Comparison of ENCODE assay signal across 21 cellular contexts in genomic region chr16:67477960-67478554, GRCh38. TPM values are rescaled to one million over a fixed set of nuclear protein-coding genes. Genes with fewer than 3 reads are reported as not detected.
DNase-seq lines count a peak whose midpoint lies in the region; ATAC-seq, FAIRE-seq and TF ChIP-seq lines count a peak whose summit lies in the region.
"Had no signal": no experiment of that assay in that cellular context is flagged by ENCODE, and none has a peak within 500 bp of the region (broad histone marks: within the 10 kb centered on the region; RNA-seq: fewer than 3 reads in every experiment).

No MANE protein-coding gene starts in this region.

- H3K36me3 ChIP-seq in mammary epithelial cell (ENCODE audit: insufficient read depth, low read length): no peaks in the 10 kb centered on the region
- H3K36me3 ChIP-seq: HAP-1, prostate gland had no signal

- POLR2A ChIA-PET in MCF 10A (lab: Yijun Ruan, JAX): interaction anchor here (1.5 kb wide), 1 partner anchor 13 kb away, joined by 3 read pairs; no protein-coding TSS in a partner anchor

- no peaks in the 10 kb centered on the region for H3K9me3 ChIP-seq in mammary epithelial cell (replicated peaks; ENCODE audit: insufficient read depth, low read length)
- H3K9me3 ChIP-seq: HAP-1, prostate gland, SJSA1 had no signal

- H3K4me2 ChIP-seq in mammary epithelial cell (ENCODE audit: insufficient read depth, low read depth, low read length): no peak overlapping the region

- H3K4me3 Mint-ChIP-seq in MCF 10A (ENCODE audit: unreplicated experiment): peak overlapping the region; percentile 98
- H3K4me3 Mint-ChIP-seq in effector memory CD8-positive, alpha-beta T cell: peak overlapping the region; percentile 47 to 57
- peak overlapping the region; percentile 58 to 85 (median 77) for H3K4me3 Mint-ChIP-seq in nephron
- H3K4me3 Mint-ChIP-seq: activated CD4-positive, alpha-beta T cell treated with anti-CD3 and anti-CD28 coated beads for 36 hours; activated CD8-positive, alpha-beta memory T cell treated with anti-CD3 and anti-CD28 coated beads, Interleukin-2, amount 10 ng/mL, durations not matched to agents 7 days and 5 days had no signal

- BruUV-seq in MCF 10A (replicated peaks; lab: Mats Ljungman, UMichigan) (no TSS peak), mammary epithelial cell (replicated peaks; lab: Mats Ljungman, UMichigan) (no TSS peak)

- H3K27me3 ChIP-seq in mammary epithelial cell (ENCODE audit: insufficient read depth, low read length): no peaks in the 10 kb centered on the region
- H3K27me3 ChIP-seq: SJSA1 had no signal

- peaks cover 86% of the 10 kb centered on the region for H3K79me2 ChIP-seq in mammary epithelial cell (ENCODE audit: insufficient read depth, low read length)

- H3K27ac Mint-ChIP-seq in MCF 10A (ENCODE audit: low read depth, unreplicated experiment) (peak overlapping the region; percentile 7), nephron (peak overlapping the region in 1 of 3 experiments; percentile 27)
- no peak overlapping the region for H3K27ac Mint-ChIP-seq in effector memory CD8-positive, alpha-beta T cell
- H3K27ac Mint-ChIP-seq: activated CD4-positive, alpha-beta T cell treated with anti-CD3 and anti-CD28 coated beads for 36 hours; activated CD8-positive, alpha-beta memory T cell treated with anti-CD3 and anti-CD28 coated beads, Interleukin-2, amount 10 ng/mL, durations not matched to agents 7 days and 5 days had no signal

- peaks cover 17% of the 10 kb centered on the region for H3K36me3 Mint-ChIP-seq in MCF 10A (ENCODE audit: insufficient read depth, unreplicated experiment)
- H3K36me3 Mint-ChIP-seq in effector memory CD8-positive, alpha-beta T cell (ENCODE audit: insufficient read depth): peaks cover 28% of the 10 kb centered on the region
- H3K36me3 Mint-ChIP-seq in nephron (ENCODE audit: low read depth): no peaks in the 10 kb centered on the region

- peak; percentile 17 for DNase-seq in MCF 10A (ENCODE audit: unreplicated experiment)
- no peak for DNase-seq in mammary epithelial cell
- DNase-seq in effector memory CD8-positive, alpha-beta T cell: no peak
- no peak for DNase-seq in GM12891 (ENCODE audit: insufficient read length, low spot score)
- no peak for DNase-seq in foreskin melanocyte
- no peak for DNase-seq in NCI-H1417 (lab: John Stamatoyannopoulos, UW)
- no peak for DNase-seq in activated CD4-positive, alpha-beta T cell treated with anti-CD3 and anti-CD28 coated beads, Interleukin-2, amount 50 U/mL, for 1 hour
- DNase-seq: activated CD4-positive, alpha-beta T cell treated with anti-CD3 and anti-CD28 coated beads for 36 hours; activated CD8-positive, alpha-beta memory T cell treated with anti-CD3 and anti-CD28 coated beads, Interleukin-2, amount 10 ng/mL, durations not matched to agents 7 days and 5 days; activated gamma-delta T cell; anterior cingulate cortex; NCI-H1436; PC-3 had no signal

- H3K9ac ChIP-seq in mammary epithelial cell (ENCODE audit: insufficient read depth, low read length): no peak overlapping the region

- CTCF ChIA-PET in MCF 10A (lab: Yijun Ruan, JAX): interaction anchor here (0.7 to 6.2 kb wide), 4 partner anchors 12 to 50 kb away, joined by 3 to 52 read pairs (median 4); no protein-coding TSS in a partner anchor
- CTCF ChIA-PET in mammary epithelial cell (lab: Charles Lee; ENCODE audit: low non-redundant PET): no interaction called here

- no peak for TF ChIP-seq POLR2A in GM12891 (IDR thresholded peaks at IDR 0.05; ENCODE audit: low read depth, low read length)

- dilution Hi-C loops in mammary epithelial cell (cut with HindIII; ENCODE audit: low sequenced_read_pairs): no loop called here

- H2AFZ ChIP-seq in mammary epithelial cell (ENCODE audit: low read depth, low read length): no peak overlapping the region

- H3K27ac ChIP-seq in mammary epithelial cell (ENCODE audit: insufficient read depth, low read depth, low read length): no peak overlapping the region
- H3K27ac ChIP-seq: prostate gland, SJSA1 had no signal

- no peak for ATAC-seq in effector memory CD8-positive, alpha-beta T cell (replicated peaks)
- ATAC-seq: activated CD4-positive, alpha-beta T cell treated with anti-CD3 and anti-CD28 coated beads for 36 hours; activated CD8-positive, alpha-beta memory T cell treated with anti-CD3 and anti-CD28 coated beads, Interleukin-2, amount 10 ng/mL, durations not matched to agents 7 days and 5 days; left ventricle myocardium superior; PC-3 had no signal

- FAIRE-seq in GM12891 (lab: Jason Lieb, UNC): no peak
- FAIRE-seq: urothelium cell line had no signal

- H4K20me1 ChIP-seq in mammary epithelial cell (ENCODE audit: insufficient read depth, low read length): no peaks in the 10 kb centered on the region

- TF ChIP-seq CTCF in MCF 10A (IDR thresholded peaks at IDR 0.05; ENCODE audit: unreplicated experiment) (no peak), mammary epithelial cell (conservative IDR thresholded peaks at IDR 0.05 in 1 of 2, IDR thresholded peaks at IDR 0.05 in 1 of 2; ENCODE audit: extremely low read depth in 1 of 2, insufficient read depth in 1 of 2, low read depth in 1 of 2, low read length in 2 of 2) (no peak), nephron (IDR thresholded peaks at IDR 0.05; ENCODE audit: unreplicated experiment in 3 of 3) (no peak)

- H3K27me3 Mint-ChIP-seq in MCF 10A (ENCODE audit: insufficient read depth, unreplicated experiment): no peaks in the 10 kb centered on the region
- H3K27me3 Mint-ChIP-seq in effector memory CD8-positive, alpha-beta T cell: no peaks in the 10 kb centered on the region
- H3K27me3 Mint-ChIP-seq in nephron (ENCODE audit: low read depth): peaks cover 3% of the 10 kb centered on the region
- H3K27me3 Mint-ChIP-seq: activated CD4-positive, alpha-beta T cell treated with anti-CD3 and anti-CD28 coated beads for 36 hours; activated CD8-positive, alpha-beta memory T cell treated with anti-CD3 and anti-CD28 coated beads, Interleukin-2, amount 10 ng/mL, durations not matched to agents 7 days and 5 days had no signal

- intact Hi-C loops in MCF 10A (cut with micrococcal nuclease) (no loop called here), mammary epithelial cell (cut with micrococcal nuclease) (no loop called here)

- WGBS in mammary epithelial cell (ENCODE audit: low coverage, missing lambda C conversion rate): 85% methylated on average over 8 of the region's 8 CpGs

- H3K4me1 Mint-ChIP-seq in MCF 10A (ENCODE audit: insufficient read depth, unreplicated experiment) (peaks cover 31% of the 10 kb centered on the region), nephron (peaks cover 21% of the 10 kb centered on the region)
- peaks cover 46 to 52% of the 10 kb centered on the region in 2 donors for H3K4me1 Mint-ChIP-seq in effector memory CD8-positive, alpha-beta T cell (ENCODE audit: low read depth in 2 of 2)

- peaks cover 18% of the 10 kb centered on the region for H3K4me1 ChIP-seq in mammary epithelial cell (ENCODE audit: insufficient read depth, low read length)

- H3K9me3 Mint-ChIP-seq in MCF 10A (ENCODE audit: unreplicated experiment) (no peaks in the 10 kb centered on the region), nephron (no peaks in the 10 kb centered on the region)
- no peaks in the 10 kb centered on the region for H3K9me3 Mint-ChIP-seq in effector memory CD8-positive, alpha-beta T cell

- no peak overlapping the region for H3K4me3 ChIP-seq in mammary epithelial cell (replicated peaks in 1 of 3; ENCODE audit: insufficient read depth in 1 of 3, low read depth in 2 of 3, low read length in 3 of 3)
- H3K4me3 ChIP-seq: HAP-1, prostate gland, SJSA1 had no signal

- in situ Hi-C loops in mammary epithelial cell (cut with MboI; ENCODE audit: low sequenced_read_pairs in 2 of 2): no loop called here

TF ChIP-seq in GM12891, 5 proteins besides CTCF, POLR2A, EP300 and RAD21:
- no peak for TF ChIP-seq POLR2AphosphoS5 (IDR thresholded peaks at IDR 0.05; ENCODE audit: low read depth, low read length)
- TF ChIP-seq POU2F2 (IDR thresholded peaks at IDR 0.05; ENCODE audit: low read depth, low read length): no peak
- no peak for TF ChIP-seq PAX5 (IDR thresholded peaks at IDR 0.05; ENCODE audit: insufficient read depth, low read length, severe bottlenecking)
- no peak for TF ChIP-seq SPI1 (IDR thresholded peaks at IDR 0.05; ENCODE audit: low read depth, low read length)
- no peak for TF ChIP-seq TAF1 (IDR thresholded peaks at IDR 0.05; ENCODE audit: low read depth, low read length)

RNA-seq across cellular contexts. Expression of gene ATP6V0D1, which starts 2.9 kb away (rescaled TPM):
- total RNA-seq in MCF 10A (2022) (50.5 and 50.7 TPM in 2 replicates), mammary epithelial cell (100 to 1,000 TPM in 1 of 2 donors, 10 to 100 TPM in 1; 93.3 to 124 TPM)
- 268 TPM for polyA plus RNA-seq in mammary epithelial cell
- polyA minus RNA-seq in mammary epithelial cell: 279 TPM
- 58.9 TPM for polyA plus RNA-seq in GM12891 (2012; ENCODE audit: low read depth, missing spikeins)

RNA-seq across cellular contexts. Expression of gene AGRP, which starts 5.3 kb away (rescaled TPM):
- total RNA-seq in MCF 10A (2022) (not detected in 2 replicates), mammary epithelial cell (not detected)
- polyA plus RNA-seq in mammary epithelial cell: not detected
- polyA minus RNA-seq in mammary epithelial cell: not detected
- not detected for polyA plus RNA-seq in GM12891 (2012; ENCODE audit: low read depth, missing spikeins)
- total RNA-seq: activated CD4-positive, alpha-beta T cell treated with anti-CD3 and anti-CD28 coated beads for 36 hours; activated CD8-positive, alpha-beta memory T cell treated with anti-CD3 and anti-CD28 coated beads, Interleukin-2, amount 10 ng/mL, durations not matched to agents 7 days and 5 days; chondrocyte; fibroblast of lung; left ventricle myocardium superior; PC-3; SJSA1 had no signal
- polyA plus RNA-seq: fibroblast of lung had no signal

RNA-seq across cellular contexts. Expression of gene HSD11B2, which starts 47.1 kb away (rescaled TPM):
- 0.42 and 0.86 TPM in 2 replicates for total RNA-seq in MCF 10A (2022)
- 1 to 10 TPM in 1 of 2 donors, under 1 TPM in 1; 0.56 to 1.8 TPM for total RNA-seq in mammary epithelial cell
- 1.00 TPM for polyA plus RNA-seq in mammary epithelial cell
- polyA minus RNA-seq in mammary epithelial cell: not detected
- 0.10 TPM for polyA plus RNA-seq in GM12891 (2012; ENCODE audit: low read depth, missing spikeins)
- total RNA-seq: fibroblast of lung, SJSA1 had no signal

RNA-seq across cellular contexts. Expression of gene RIPOR1, which starts 50.6 kb away (rescaled TPM):
- total RNA-seq in MCF 10A (2022) (43.2 and 69.1 TPM in 2 replicates), mammary epithelial cell (10 to 100 TPM; 35.3 to 64.8 TPM)
- 15.3 TPM for polyA plus RNA-seq in mammary epithelial cell
- polyA minus RNA-seq in mammary epithelial cell: 47.3 TPM
- polyA plus RNA-seq in GM12891 (2012; ENCODE audit: low read depth, missing spikeins): 11.4 TPM
